Comparison of ENCODE assay signal across 1 cellular context in genomic region chr10:5466451-5466996, GRCh38.
TF ChIP-seq lines count a peak whose summit lies in the region.

No MANE protein-coding gene starts in this region.

TF ChIP-seq in K562, 482 proteins besides CTCF, POLR2A, EP300 and RAD21 (continued from another document and continues in another):
- peak; percentile 21 to 33; a peak in 1 of 4 replicates for TF ChIP-seq MLLT1 (IDR thresholded peaks at IDR 0.05)
- TF ChIP-seq COPS2 (conservative IDR thresholded peaks at IDR 0.05): no peak
- TF ChIP-seq, protein P1, sequence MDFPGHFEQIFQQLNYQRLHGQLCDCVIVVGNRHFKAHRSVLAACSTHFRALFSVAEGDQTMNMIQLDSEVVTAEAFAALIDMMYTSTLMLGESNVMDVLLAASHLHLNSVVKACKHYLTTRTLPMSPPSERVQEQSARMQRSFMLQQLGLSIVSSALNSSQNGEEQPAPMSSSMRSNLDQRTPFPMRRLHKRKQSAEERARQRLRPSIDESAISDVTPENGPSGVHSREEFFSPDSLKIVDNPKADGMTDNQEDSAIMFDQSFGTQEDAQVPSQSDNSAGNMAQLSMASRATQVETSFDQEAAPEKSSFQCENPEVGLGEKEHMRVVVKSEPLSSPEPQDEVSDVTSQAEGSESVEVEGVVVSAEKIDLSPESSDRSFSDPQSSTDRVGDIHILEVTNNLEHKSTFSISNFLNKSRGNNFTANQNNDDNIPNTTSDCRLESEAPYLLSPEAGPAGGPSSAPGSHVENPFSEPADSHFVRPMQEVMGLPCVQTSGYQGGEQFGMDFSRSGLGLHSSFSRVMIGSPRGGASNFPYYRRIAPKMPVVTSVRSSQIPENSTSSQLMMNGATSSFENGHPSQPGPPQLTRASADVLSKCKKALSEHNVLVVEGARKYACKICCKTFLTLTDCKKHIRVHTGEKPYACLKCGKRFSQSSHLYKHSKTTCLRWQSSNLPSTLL (IDR thresholded peaks at IDR 0.05): no peak
- TF ChIP-seq ZEB2 (IDR thresholded peaks at IDR 0.05): peak; percentile 57; the same call in 1 of the 2 replicates
- TF ChIP-seq ZNF253 (CRISPR knock-in tag; conservative IDR thresholded peaks at IDR 0.05): no peak
- TF ChIP-seq, protein P2, sequence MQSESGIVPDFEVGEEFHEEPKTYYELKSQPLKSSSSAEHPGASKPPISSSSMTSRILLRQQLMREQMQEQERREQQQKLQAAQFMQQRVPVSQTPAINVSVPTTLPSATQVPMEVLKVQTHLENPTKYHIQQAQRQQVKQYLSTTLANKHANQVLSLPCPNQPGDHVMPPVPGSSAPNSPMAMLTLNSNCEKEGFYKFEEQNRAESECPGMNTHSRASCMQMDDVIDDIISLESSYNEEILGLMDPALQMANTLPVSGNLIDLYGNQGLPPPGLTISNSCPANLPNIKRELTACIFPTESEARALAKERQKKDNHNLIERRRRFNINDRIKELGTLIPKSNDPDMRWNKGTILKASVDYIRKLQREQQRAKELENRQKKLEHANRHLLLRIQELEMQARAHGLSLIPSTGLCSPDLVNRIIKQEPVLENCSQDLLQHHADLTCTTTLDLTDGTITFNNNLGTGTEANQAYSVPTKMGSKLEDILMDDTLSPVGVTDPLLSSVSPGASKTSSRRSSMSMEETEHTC (IDR thresholded peaks at IDR 0.05): no peak
- no peak for TF ChIP-seq ZNF174 (CRISPR knock-in tag; IDR thresholded peaks at IDR 0.05)
- peak; percentile 74 for TF ChIP-seq ATF7 (IDR thresholded peaks at IDR 0.05)
- TF ChIP-seq, protein P3, sequence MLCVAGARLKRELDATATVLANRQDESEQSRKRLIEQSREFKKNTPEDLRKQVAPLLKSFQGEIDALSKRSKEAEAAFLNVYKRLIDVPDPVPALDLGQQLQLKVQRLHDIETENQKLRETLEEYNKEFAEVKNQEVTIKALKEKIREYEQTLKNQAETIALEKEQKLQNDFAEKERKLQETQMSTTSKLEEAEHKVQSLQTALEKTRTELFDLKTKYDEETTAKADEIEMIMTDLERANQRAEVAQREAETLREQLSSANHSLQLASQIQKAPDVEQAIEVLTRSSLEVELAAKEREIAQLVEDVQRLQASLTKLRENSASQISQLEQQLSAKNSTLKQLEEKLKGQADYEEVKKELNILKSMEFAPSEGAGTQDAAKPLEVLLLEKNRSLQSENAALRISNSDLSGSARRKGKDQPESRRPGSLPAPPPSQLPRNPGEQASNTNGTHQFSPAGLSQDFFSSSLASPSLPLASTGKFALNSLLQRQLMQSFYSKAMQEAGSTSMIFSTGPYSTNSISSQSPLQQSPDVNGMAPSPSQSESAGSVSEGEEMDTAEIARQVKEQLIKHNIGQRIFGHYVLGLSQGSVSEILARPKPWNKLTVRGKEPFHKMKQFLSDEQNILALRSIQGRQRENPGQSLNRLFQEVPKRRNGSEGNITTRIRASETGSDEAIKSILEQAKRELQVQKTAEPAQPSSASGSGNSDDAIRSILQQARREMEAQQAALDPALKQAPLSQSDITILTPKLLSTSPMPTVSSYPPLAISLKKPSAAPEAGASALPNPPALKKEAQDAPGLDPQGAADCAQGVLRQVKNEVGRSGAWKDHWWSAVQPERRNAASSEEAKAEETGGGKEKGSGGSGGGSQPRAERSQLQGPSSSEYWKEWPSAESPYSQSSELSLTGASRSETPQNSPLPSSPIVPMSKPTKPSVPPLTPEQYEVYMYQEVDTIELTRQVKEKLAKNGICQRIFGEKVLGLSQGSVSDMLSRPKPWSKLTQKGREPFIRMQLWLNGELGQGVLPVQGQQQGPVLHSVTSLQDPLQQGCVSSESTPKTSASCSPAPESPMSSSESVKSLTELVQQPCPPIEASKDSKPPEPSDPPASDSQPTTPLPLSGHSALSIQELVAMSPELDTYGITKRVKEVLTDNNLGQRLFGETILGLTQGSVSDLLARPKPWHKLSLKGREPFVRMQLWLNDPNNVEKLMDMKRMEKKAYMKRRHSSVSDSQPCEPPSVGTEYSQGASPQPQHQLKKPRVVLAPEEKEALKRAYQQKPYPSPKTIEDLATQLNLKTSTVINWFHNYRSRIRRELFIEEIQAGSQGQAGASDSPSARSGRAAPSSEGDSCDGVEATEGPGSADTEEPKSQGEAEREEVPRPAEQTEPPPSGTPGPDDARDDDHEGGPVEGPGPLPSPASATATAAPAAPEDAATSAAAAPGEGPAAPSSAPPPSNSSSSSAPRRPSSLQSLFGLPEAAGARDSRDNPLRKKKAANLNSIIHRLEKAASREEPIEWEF (CRISPR knock-in tag; IDR thresholded peaks at IDR 0.05): no peak
- TF ChIP-seq NONO (IDR thresholded peaks at IDR 0.05; ENCODE audit: low read depth in 2 of 2, low read length in 1 of 2): no peak
- TF ChIP-seq ZFX (CRISPR knock-in tag; IDR thresholded peaks at IDR 0.05): peak; percentile 60; the same call in 1 of the 2 replicates
- TF ChIP-seq BHLHE40 (IDR thresholded peaks at IDR 0.05; ENCODE audit: low read length): peak; percentile 81
- TF ChIP-seq VEZF1 (CRISPR knock-in tag; IDR thresholded peaks at IDR 0.05): peak; percentile 21
- no peak for TF ChIP-seq FOXK1 (CRISPR knock-in tag; IDR thresholded peaks at IDR 0.05; ENCODE audit: borderline replicate concordance)
- TF ChIP-seq L3MBTL2 (IDR thresholded peaks at IDR 0.05): peak; percentile 46; the same call in 1 of the 2 replicates
- no peak for TF ChIP-seq ZNF280A (IDR thresholded peaks at IDR 0.05; ENCODE audit: low read depth, partially characterized antibody)
- no peak for TF ChIP-seq TAF9B (IDR thresholded peaks at IDR 0.05; ENCODE audit: partially characterized antibody)
- peak; percentile 71 for TF ChIP-seq SMAD4 (CRISPR knock-in tag; conservative IDR thresholded peaks at IDR 0.05)
- no peak for TF ChIP-seq ESRRA (IDR thresholded peaks at IDR 0.05; ENCODE audit: borderline replicate concordance, low read depth)
- TF ChIP-seq ADNP (tag; IDR thresholded peaks at IDR 0.05): no peak
- TF ChIP-seq, protein P4, sequence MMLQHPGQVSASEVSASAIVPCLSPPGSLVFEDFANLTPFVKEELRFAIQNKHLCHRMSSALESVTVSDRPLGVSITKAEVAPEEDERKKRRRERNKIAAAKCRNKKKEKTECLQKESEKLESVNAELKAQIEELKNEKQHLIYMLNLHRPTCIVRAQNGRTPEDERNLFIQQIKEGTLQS (IDR thresholded peaks at IDR 0.05): peak; percentile 48; the same call in 1 of the 2 replicates
- TF ChIP-seq, protein P4 (CRISPR knock-in tag; conservative IDR thresholded peaks at IDR 0.05): no peak
- TF ChIP-seq SNRNP70 (optimal IDR thresholded peaks at IDR 0.05; ENCODE audit: low read depth, low read length): no peak
- TF ChIP-seq NR2C2 (CRISPR knock-in tag; IDR thresholded peaks at IDR 0.05): no peak
- TF ChIP-seq NR2C2 (tag; IDR thresholded peaks at IDR 0.05): no peak
- peak; percentile 33; the same call in 1 of the 2 replicates for TF ChIP-seq DPF2 (IDR thresholded peaks at IDR 0.05)
- TF ChIP-seq TARDBP (IDR thresholded peaks at IDR 0.05): 0 out of 2 replicates have a peak, but pooled peaks have one; percentile 45
- TF ChIP-seq PCBP1 (IDR thresholded peaks at IDR 0.05; ENCODE audit: low read depth, low read length, poor library complexity, severe bottlenecking): no peak
- TF ChIP-seq PURB (CRISPR knock-in tag; IDR thresholded peaks at IDR 0.05; ENCODE audit: low read depth): no peak
- TF ChIP-seq ZNF77 (CRISPR knock-in tag; IDR thresholded peaks at IDR 0.05): no peak
- no peak for TF ChIP-seq ZHX1 (conservative IDR thresholded peaks at IDR 0.05; ENCODE audit: low read length)
- TF ChIP-seq ZNF583 (CRISPR knock-in tag; IDR thresholded peaks at IDR 0.05): 0 out of 2 replicates have a peak, but pooled peaks have one; percentile 18
- TF ChIP-seq BRD4 (IDR thresholded peaks at IDR 0.05): no peak
- no peak for TF ChIP-seq NR2F6 (CRISPR knock-in tag; IDR thresholded peaks at IDR 0.05)
- peak; percentile 62; the same call in 1 of the 2 replicates for TF ChIP-seq NBN (IDR thresholded peaks at IDR 0.05; ENCODE audit: low read depth)
- TF ChIP-seq RBM25 (IDR thresholded peaks at IDR 0.05; ENCODE audit: low read depth, low read length, severe bottlenecking): no peak
- TF ChIP-seq ATF1 (CRISPR knock-in tag; IDR thresholded peaks at IDR 0.05): no peak
- peak; percentile 59 for TF ChIP-seq ATF1 (tag; IDR thresholded peaks at IDR 0.05)
- TF ChIP-seq ZBTB17 (CRISPR knock-in tag; IDR thresholded peaks at IDR 0.05): no peak
- no peak for TF ChIP-seq POLR2H (tag; IDR thresholded peaks at IDR 0.05; ENCODE audit: low read depth)
- TF ChIP-seq ZBTB8A (IDR thresholded peaks at IDR 0.05; ENCODE audit: partially characterized antibody): no peak
- TF ChIP-seq CHD1 (IDR thresholded peaks at IDR 0.05; ENCODE audit: low read length): no peak
- TF ChIP-seq KLF13 (tag; IDR thresholded peaks at IDR 0.05; ENCODE audit: borderline replicate concordance, low read depth): no peak
- no peak for TF ChIP-seq ARNT (IDR thresholded peaks at IDR 0.05)
- peak; percentile 52; the same call in 1 of the 2 replicates for TF ChIP-seq ZNF644 (tag; IDR thresholded peaks at IDR 0.05; ENCODE audit: low read depth)
- TF ChIP-seq, protein P5, sequence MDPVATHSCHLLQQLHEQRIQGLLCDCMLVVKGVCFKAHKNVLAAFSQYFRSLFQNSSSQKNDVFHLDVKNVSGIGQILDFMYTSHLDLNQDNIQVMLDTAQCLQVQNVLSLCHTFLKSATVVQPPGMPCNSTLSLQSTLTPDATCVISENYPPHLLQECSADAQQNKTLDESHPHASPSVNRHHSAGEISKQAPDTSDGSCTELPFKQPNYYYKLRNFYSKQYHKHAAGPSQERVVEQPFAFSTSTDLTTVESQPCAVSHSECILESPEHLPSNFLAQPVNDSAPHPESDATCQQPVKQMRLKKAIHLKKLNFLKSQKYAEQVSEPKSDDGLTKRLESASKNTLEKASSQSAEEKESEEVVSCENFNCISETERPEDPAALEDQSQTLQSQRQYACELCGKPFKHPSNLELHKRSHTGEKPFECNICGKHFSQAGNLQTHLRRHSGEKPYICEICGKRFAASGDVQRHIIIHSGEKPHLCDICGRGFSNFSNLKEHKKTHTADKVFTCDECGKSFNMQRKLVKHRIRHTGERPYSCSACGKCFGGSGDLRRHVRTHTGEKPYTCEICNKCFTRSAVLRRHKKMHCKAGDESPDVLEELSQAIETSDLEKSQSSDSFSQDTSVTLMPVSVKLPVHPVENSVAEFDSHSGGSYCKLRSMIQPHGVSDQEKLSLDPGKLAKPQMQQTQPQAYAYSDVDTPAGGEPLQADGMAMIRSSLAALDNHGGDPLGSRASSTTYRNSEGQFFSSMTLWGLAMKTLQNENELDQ (CRISPR knock-in tag; IDR thresholded peaks at IDR 0.05; ENCODE audit: borderline replicate concordance): no peak
- TF ChIP-seq KLF1 (tag; IDR thresholded peaks at IDR 0.05): no peak
- TF ChIP-seq NFIC (IDR thresholded peaks at IDR 0.05): 0 out of 2 replicates have a peak, but pooled peaks have one; percentile 49
